In genomic region chr4:26583865-26584652, GRCh38 we compare ENCODE assay signal across 8 cellular contexts. TPM values are rescaled to one million over a fixed set of nuclear protein-coding genes. Genes with fewer than 3 reads are reported as not detected.
DNase-seq lines count a peak whose midpoint lies in the region; ATAC-seq and TF ChIP-seq lines count a peak whose summit lies in the region.

TBC1D19 (plus strand) TSS chr4:26584084; CDS start chr4:26584194, 110 bp downstream.

- peak within 1 kb of the TSS; percentile 55 to 98 (median 85) for H3K4me3 ChIP-seq in dorsolateral prefrontal cortex
- peak within 1 kb of the TSS; percentile 69 for H3K4me3 ChIP-seq in lower leg skin (ENCODE audit: low read depth, poor library complexity, severe bottlenecking)

- peak; percentile 100 for ATAC-seq in GM19397 (IDR thresholded peaks at IDR 0.05; ENCODE audit: unreplicated experiment)
- peak; percentile 99 for ATAC-seq in HG03565 (IDR thresholded peaks at IDR 0.05; ENCODE audit: unreplicated experiment)

- H3K27me3 ChIP-seq in dorsolateral prefrontal cortex = no peaks in the 10 kb centered on the region

- TF ChIP-seq CTCF in dorsolateral prefrontal cortex (IDR thresholded peaks at IDR 0.05 in 54 of 56, conservative IDR thresholded peaks at IDR 0.05 in 2 of 56; ENCODE audit: low read depth in 1 of 56, partially characterized antibody in 56 of 56) (peak in 37 of 56 donors; percentile 8 to 61 (median 29)), lower leg skin (IDR thresholded peaks at IDR 0.05) (no peak)

- peak within 1 kb of the TSS; percentile 21 to 92 (median 76) for H3K27ac ChIP-seq in dorsolateral prefrontal cortex

- TF ChIP-seq POLR2A in lower leg skin (IDR thresholded peaks at IDR 0.05) = no peak

- WGBS in lower leg skin, 2 donors = 1 to 3% methylated on average over 22 to 39 of the region's 39 CpGs

- intact Hi-C loops in dorsolateral prefrontal cortex (cut with DNase I) (loop anchor here (5.0 to 10.0 kb wide), 4 partner anchors 262 to 431 kb away; partner anchors contain the start of genes RBPJ (in 1 of the 2) and STIM2 (in 1 of the 2)), lower leg skin (cut with DNase I; ENCODE audit: low total_unique reads) (no loop called here)

- peak; percentile 88 for DNase-seq in CD1c-positive myeloid dendritic cell (ENCODE audit: extremely low spot score)
- peak; percentile 69 for DNase-seq in NCI-H748 treated with DMSO at 0.1 percent for 48 hours (lab: John Stamatoyannopoulos, UW)
- peak; percentile 89 to 92 for DNase-seq in activated CD4-positive, alpha-beta T cell treated with anti-CD3 and anti-CD28 coated beads, Interleukin-2, amount 50 U/mL, for 48 hours
- DNase-seq in dorsolateral prefrontal cortex = peak; percentile 78 to 93 (median 88)
- peak; percentile 83 to 97 for DNase-seq in lower leg skin (ENCODE audit: low spot score in 2 of 2)
- DNase-seq in stimulated activated CD4-positive, alpha-beta T cell treated with anti-CD3 and anti-CD28 coated beads, Interleukin-4, amount 100 ng/mL, for 48 hours (ENCODE audit: low read depth in 2 of 2) = peak; percentile 84

RNA-seq across cellular contexts. Expression of gene TBC1D19, which starts in this region (rescaled TPM):
- total RNA-seq in dorsolateral prefrontal cortex (10 to 100 TPM; 14.4 to 38.3 (median 22.7) TPM), lower leg skin (10 to 100 TPM in 2 of 4 donors, 1 to 10 TPM in 2; 7.5 to 15.7 (median 9.0) TPM)

Comparison
In these comparisons a context has a peak if more than half of its experiments do, and no peak if none do; other contexts are left out.
1. Peak in every context shown above with its lines: DNase-seq, ATAC-seq, H3K4me3 ChIP-seq and H3K27ac ChIP-seq.
2. CTCF ChIP-seq: peak in dorsolateral prefrontal cortex (37 of 56); none in lower leg skin (0 of 3).